8 cellular contexts compared by ENCODE assay signal in the genomic region with DNA sequence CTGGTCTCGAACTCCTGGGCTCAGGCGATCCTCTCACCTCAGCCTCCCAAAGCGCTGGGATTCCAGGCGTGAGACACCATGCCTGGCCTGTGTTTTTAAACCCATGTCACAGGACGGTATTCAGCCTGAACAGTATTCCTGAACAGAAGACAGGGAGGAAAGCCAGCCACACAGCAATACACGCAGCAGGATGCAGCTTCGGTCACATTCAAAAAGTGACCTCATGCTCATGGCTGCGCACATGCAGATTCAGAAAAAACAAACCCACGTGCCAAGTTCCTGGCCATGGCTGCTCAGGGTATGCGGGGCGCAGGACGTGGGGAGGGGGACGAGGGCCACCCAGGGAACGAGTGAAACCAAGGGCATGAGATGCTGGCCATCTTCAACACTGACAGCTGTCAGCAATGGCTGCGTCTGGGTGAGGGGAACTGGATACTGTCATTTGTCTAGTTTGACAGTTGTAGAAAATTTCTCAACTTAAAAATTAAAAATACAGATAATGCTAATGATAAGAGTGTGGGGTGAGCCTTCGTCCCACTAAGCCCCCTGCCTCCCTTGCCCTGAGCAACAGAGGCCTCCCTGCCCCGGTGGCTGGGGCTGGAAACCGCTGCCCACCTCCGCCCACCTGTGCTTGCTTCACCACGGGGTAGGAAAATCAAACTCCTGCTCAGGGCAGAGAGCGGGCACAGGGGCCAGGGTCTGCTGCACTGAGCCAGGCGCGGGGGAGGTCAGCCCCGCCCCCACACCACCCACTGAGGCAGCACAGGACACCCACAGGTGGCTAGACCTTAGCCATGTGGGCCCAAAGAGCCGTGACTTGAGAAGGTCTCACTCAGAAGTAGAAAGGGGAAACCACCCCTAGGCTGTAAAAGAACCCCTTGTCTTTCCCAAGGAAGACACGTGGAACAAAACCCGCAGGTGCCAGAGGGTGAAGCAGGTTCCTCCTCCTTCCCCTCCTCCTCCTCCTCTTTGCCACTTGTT.
DNase-seq lines count a peak whose midpoint lies in the region; ATAC-seq lines count a peak whose summit lies in the region.
"Had no signal": no experiment of that assay in that cellular context is flagged by ENCODE, and none has a peak within 500 bp of the region (broad histone marks: within the 10 kb centered on the region; RNA-seq: fewer than 3 reads in every experiment).

No MANE protein-coding gene starts in this region.

- peak overlapping the region in 2 of 6 donors; percentile 51 to 73 for H3K27ac Mint-ChIP-seq in naive B cell
- H3K27ac Mint-ChIP-seq: mesothelial cell of epicardium had no signal

- no peaks in the 10 kb centered on the region for H3K9me3 Mint-ChIP-seq in naive B cell

- DNase-seq in naive B cell, result peak; percentile 39
- DNase-seq in NCI-H1436 treated with DMSO at 0.1 percent for 48 hours (lab: John Stamatoyannopoulos, UW), result no peak
- DNase-seq in NCI-H524 treated with DMSO at 0.1 percent for 48 hours (lab: John Stamatoyannopoulos, UW), result no peak

- H3K4me1 Mint-ChIP-seq in naive B cell, result peaks cover 19 to 54% (median 43%) of the 10 kb centered on the region in 3 donors

- H3K27me3 Mint-ChIP-seq in naive B cell, result no peaks in the 10 kb centered on the region

- H3K4me3 Mint-ChIP-seq in naive B cell, result peak overlapping the region in 2 of 8 donors; percentile 47 to 57
- H3K4me3 Mint-ChIP-seq: mesothelial cell of epicardium had no signal

- peak; percentile 50 for ATAC-seq in GM18907 (IDR thresholded peaks at IDR 0.05; ENCODE audit: unreplicated experiment)
- peak; percentile 45 for ATAC-seq in HG02571 (IDR thresholded peaks at IDR 0.05; ENCODE audit: unreplicated experiment)
- ATAC-seq in HG03571 (IDR thresholded peaks at IDR 0.05; ENCODE audit: unreplicated experiment), result peak; percentile 42
- peak; percentile 87 for ATAC-seq in naive B cell (ENCODE audit: low read depth in 2 of 2)
- no peak for ATAC-seq in GM18867 (IDR thresholded peaks at IDR 0.05; ENCODE audit: unreplicated experiment)

- H3K36me3 Mint-ChIP-seq in naive B cell, result peaks cover 0 to 4% of the 10 kb centered on the region in 2 donors
